Comparison of ENCODE assay signal across 15 cellular contexts in the genomic region with DNA sequence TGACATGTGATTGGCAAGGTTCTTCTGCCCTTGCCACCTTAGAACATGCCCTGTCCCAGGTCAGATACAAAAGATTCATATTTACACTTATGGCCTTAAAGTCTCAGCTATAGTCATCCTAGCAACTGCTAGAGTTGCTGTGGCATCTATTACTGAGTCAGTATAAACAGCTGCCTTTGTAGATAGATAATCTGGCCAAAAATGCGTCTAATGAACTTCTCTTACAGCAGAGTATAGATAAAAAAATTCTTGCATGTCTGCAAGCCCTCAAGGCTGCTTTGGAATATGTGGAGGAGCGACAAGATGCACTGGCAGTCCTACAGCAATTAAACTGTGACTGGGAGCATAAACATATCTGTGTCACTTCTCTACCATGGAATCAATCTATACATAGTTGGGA.
DNase-seq lines count a peak whose midpoint lies in the region; TF ChIP-seq lines count a peak whose summit lies in the region.
"Had no signal": no experiment of that assay in that cellular context is flagged by ENCODE, and none has a peak within 500 bp of the region (broad histone marks: within the 10 kb centered on the region; RNA-seq: fewer than 3 reads in every experiment).

No MANE protein-coding gene starts in this region.

- DNase-seq in LHCN-M2 (ENCODE audit: low read depth) (peak; percentile 2), brain microvascular endothelial cell (peak; percentile 2), retinal pigment epithelial cell (ENCODE audit: low read depth) (peak; percentile 10), RWPE1 (ENCODE audit: low spot score) (no peak), foreskin melanocyte (no peak), NCI-H510A treated with DMSO at 0.1 percent for 48 hours (lab: John Stamatoyannopoulos, UW) (no peak)
- DNase-seq: C1 segment of cervical spinal cord; Calu3; CD4-positive, alpha-beta memory T cell; COR-L47; DMS53; DMS79 treated with DMSO at 0.1 percent for 48 hours; GF-D8; GOT3 had no signal

- H3K27me3 ChIP-seq in brain microvascular endothelial cell (replicated peaks), result no peaks in the 10 kb centered on the region

- no peaks in the 10 kb centered on the region for H3K36me3 ChIP-seq in brain microvascular endothelial cell (replicated peaks)
- H3K36me3 ChIP-seq: HAP-1 had no signal

- H3K4me3 ChIP-seq in brain microvascular endothelial cell (ENCODE audit: low read depth, low read length), result no peak overlapping the region
- no peak overlapping the region for H3K4me3 ChIP-seq in retinal pigment epithelial cell (ENCODE audit: low read length)
- H3K4me3 ChIP-seq: HAP-1 had no signal

- CTCF ChIA-PET in RWPE1 (lab: Yijun Ruan, JAX), result no interaction called here

- POLR2A ChIA-PET in RWPE1 (lab: Yijun Ruan, JAX; ENCODE audit: low non-redundant PET), result no interaction called here

- no peak for TF ChIP-seq CTCF in brain microvascular endothelial cell (IDR thresholded peaks at IDR 0.05; ENCODE audit: low read depth, low read length, missing control alignments)
- TF ChIP-seq CTCF in retinal pigment epithelial cell (conservative IDR thresholded peaks at IDR 0.05; ENCODE audit: low read depth, low read length), result no peak
- TF ChIP-seq CTCF in RWPE1 (conservative IDR thresholded peaks at IDR 0.05; ENCODE audit: low read depth), result no peak

- in situ Hi-C loops in brain microvascular endothelial cell (cut with HindIII; ENCODE audit: low pct_ligation_motif_present, low sequenced_read_pairs), result no loop called here

- H3K27ac ChIP-seq in brain microvascular endothelial cell, result no peak overlapping the region
- H3K27ac ChIP-seq in RWPE1, result no peak overlapping the region

Comparison
In these comparisons a context has a peak if more than half of its experiments do, and no peak if none do; other contexts are left out.
1. DNase-seq: peak in LHCN-M2 (single experiment), brain microvascular endothelial cell (single experiment) and retinal pigment epithelial cell (single experiment); none in RWPE1 (single experiment), foreskin melanocyte (single experiment) and NCI-H510A treated with DMSO at 0.1 percent for 48 hours (single experiment).